ENCODE assay signal across 13 cellular contexts in genomic region chr3:8848696-8849131, GRCh38.
DNase-seq lines count a peak whose midpoint lies in the region; ATAC-seq, FAIRE-seq and TF ChIP-seq lines count a peak whose summit lies in the region.
"Had no signal": no experiment of that assay in that cellular context is flagged by ENCODE, and none has a peak within 500 bp of the region (broad histone marks: within the 10 kb centered on the region; RNA-seq: fewer than 3 reads in every experiment).

No MANE protein-coding gene starts in this region.

- peak; percentile 68 for FAIRE-seq in keratinocyte (lab: Jason Lieb, UNC)

- no peaks in the 10 kb centered on the region for H3K27me3 ChIP-seq in keratinocyte (ENCODE audit: control insufficient read depth, extremely low read depth, insufficient read depth, low read length)

- no peak for ATAC-seq in omental fat pad (ENCODE audit: low FRiP score)
- ATAC-seq: HCT116, WTC11 had no signal

- H2AFZ ChIP-seq in keratinocyte (ENCODE audit: control insufficient read depth, low read length), result peak overlapping the region; percentile 45

- H4K20me1 ChIP-seq in keratinocyte (ENCODE audit: control insufficient read depth, extremely low read depth, insufficient read depth, low read length), result no peaks in the 10 kb centered on the region

- H3K9me3 ChIP-seq in keratinocyte (ENCODE audit: control insufficient read depth, low read depth, low read length), result no peaks in the 10 kb centered on the region
- H3K9me3 ChIP-seq: thoracic aorta had no signal

- peaks cover 30% of the 10 kb centered on the region for H3K4me1 ChIP-seq in keratinocyte (ENCODE audit: control insufficient read depth, extremely low read depth, insufficient read depth, low read length)

- H3K9ac ChIP-seq in keratinocyte (ENCODE audit: control insufficient read depth, extremely low read depth, insufficient read depth, low read length), result no peak overlapping the region

- no peaks in the 10 kb centered on the region for H3K9me1 ChIP-seq in keratinocyte (ENCODE audit: control insufficient read depth, extremely low read depth, insufficient read depth, low read length)

- no peak for TF ChIP-seq CTCF in AG04449 (IDR thresholded peaks at IDR 0.05; ENCODE audit: insufficient read depth, low read length, missing control alignments)
- TF ChIP-seq CTCF in choroid plexus epithelial cell (conservative IDR thresholded peaks at IDR 0.05; ENCODE audit: low read depth, low read length), result no peak
- no peak for TF ChIP-seq CTCF in keratinocyte (optimal IDR thresholded peaks at IDR 0.05 in 1 of 3, IDR thresholded peaks at IDR 0.05 in 1 of 3, conservative IDR thresholded peaks at IDR 0.05 in 1 of 3; ENCODE audit: extremely low read depth in 1 of 3, insufficient read depth in 2 of 3, low read length in 3 of 3)
- TF ChIP-seq CTCF in omental fat pad (IDR thresholded peaks at IDR 0.05), result no peak

- dilution Hi-C loops in keratinocyte (cut with MboI; ENCODE audit: extremely low pct_ligation_motif_present, low sequenced_read_pairs), result no loop called here

- H3K27ac ChIP-seq in keratinocyte (ENCODE audit: control insufficient read depth, insufficient read depth, low read length), result no peak overlapping the region
- H3K27ac ChIP-seq: thoracic aorta had no signal

- no peaks in the 10 kb centered on the region for H3K36me3 ChIP-seq in keratinocyte (ENCODE audit: control insufficient read depth in 2 of 2, extremely low read depth in 1 of 2, insufficient read depth in 2 of 2, low read length in 2 of 2)
- H3K36me3 ChIP-seq: thoracic aorta had no signal

- CTCF ChIA-PET in AG04449 (lab: Yijun Ruan, JAX), result interaction anchor here (1.1 to 2.4 kb wide), 4 partner anchors 19 to 80 kb away, joined by 3 to 7 read pairs (median 3); partner anchors contain the start of gene OXTR

- H3K4me2 ChIP-seq in keratinocyte (ENCODE audit: control insufficient read depth, extremely low read depth, insufficient read depth, low read depth, low read length), result no peak overlapping the region

- DNase-seq in AG04449 (ENCODE audit: low read depth, low spot score) (peak; percentile 87), M059J (ENCODE audit: low read depth) (peak; percentile 48), choroid plexus epithelial cell (ENCODE audit: low read depth) (peak; percentile 89), keratinocyte (ENCODE audit: low read depth, low spot score) (no peak), omental fat pad (ENCODE audit: low spot score) (no peak), COLO829 (ENCODE audit: low spot score) (no peak), NCI-H1105 (lab: John Stamatoyannopoulos, UW) (no peak)
- no peak for DNase-seq in NK-92 treated with Interleukin-12 subunit alpha and Interleukin-12 subunit beta, amount 100 ng/mL, for 24 hours (lab: John Stamatoyannopoulos, UW)
- DNase-seq: activated naive CD4-positive, alpha-beta T cell treated with Interleukin-2 at 50 U/mL for 16 hours; midbrain had no signal

- POLR2A ChIA-PET in AG04449 (lab: Yijun Ruan, JAX), result interaction anchor here (0.8 to 2.3 kb wide), 6 partner anchors 8 to 107 kb away, joined by 3 to 20 read pairs (median 4); partner anchors contain the start of gene OXTR

- H3K4me3 ChIP-seq in AG04449 (ENCODE audit: low read depth, low read length), result no peak overlapping the region
- H3K4me3 ChIP-seq in choroid plexus epithelial cell (ENCODE audit: low read depth, low read length), result no peak overlapping the region
- no peak overlapping the region for H3K4me3 ChIP-seq in keratinocyte (ENCODE audit: control insufficient read depth in 2 of 3, extremely low read depth in 1 of 3, insufficient read depth in 2 of 3, low read depth in 1 of 3, low read length in 3 of 3)
- H3K4me3 ChIP-seq: thoracic aorta had no signal

- no peaks in the 10 kb centered on the region for H3K79me2 ChIP-seq in keratinocyte (ENCODE audit: control insufficient read depth, insufficient read depth, low read length)

Comparison
In these comparisons a context has a peak if more than half of its experiments do, and no peak if none do; other contexts are left out.
1. DNase-seq: peak in AG04449 (single experiment), M059J (single experiment) and choroid plexus epithelial cell (single experiment); none in keratinocyte (single experiment), omental fat pad (single experiment), COLO829 (single experiment), NK-92 treated with Interleukin-12 subunit alpha and Interleukin-12 subunit beta, amount 100 ng/mL, for 24 hours (single experiment) and NCI-H1105 (single experiment).